In the genomic region with DNA sequence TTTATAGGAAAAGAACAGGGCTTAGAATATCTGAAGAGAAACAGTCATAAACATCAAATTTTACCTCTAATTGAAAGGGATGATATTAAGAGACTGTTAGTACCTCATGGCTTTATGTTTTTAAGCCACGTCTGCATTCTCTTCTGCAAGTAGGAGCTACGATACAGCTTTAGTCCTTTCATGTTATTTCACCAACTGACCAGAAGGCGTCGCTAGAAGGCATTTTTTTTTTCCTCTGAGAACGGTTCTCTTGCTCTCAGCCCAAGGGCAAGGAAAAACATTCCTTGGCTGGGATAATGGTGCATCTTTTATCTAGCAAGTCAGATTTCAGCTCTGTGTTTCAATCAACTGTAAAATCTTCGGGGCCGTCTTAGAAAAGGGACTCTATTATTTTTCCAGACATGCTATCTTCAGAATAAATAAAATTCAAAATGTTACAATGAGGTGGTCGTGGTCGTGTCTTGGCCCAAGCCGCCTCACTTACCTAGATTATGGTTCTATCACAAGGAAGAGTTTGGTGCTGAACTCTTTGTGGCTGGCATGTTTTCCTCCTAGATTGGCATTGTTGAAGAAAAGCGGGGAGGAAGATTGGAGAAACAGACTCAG, we compare ENCODE assay signal across 8 cellular contexts. TPM values are rescaled to one million over a fixed set of nuclear protein-coding genes. Genes with fewer than 3 reads are reported as not detected.
DNase-seq lines count a peak whose midpoint lies in the region; ATAC-seq, FAIRE-seq and TF ChIP-seq lines count a peak whose summit lies in the region.

No MANE protein-coding gene starts in this region.

- no peaks in the 10 kb centered on the region for H4K20me1 ChIP-seq in OCI-LY3 (ENCODE audit: insufficient read depth, low read length)

- H3K4me2 ChIP-seq in OCI-LY3 (ENCODE audit: low read length) = peak overlapping the region; percentile 63

- no peak overlapping the region for H3K9ac ChIP-seq in OCI-LY3 (ENCODE audit: low read length)

- FAIRE-seq in small intestine (lab: Jason Lieb, UNC) = no peak

- peak; percentile 55 for TF ChIP-seq CTCF in OCI-LY3 (IDR thresholded peaks at IDR 0.05; ENCODE audit: low read depth, low read length)

- H3K36me3 ChIP-seq in OCI-LY3 (replicated peaks; ENCODE audit: low read depth, low read length) = no peaks in the 10 kb centered on the region
- H3K36me3 ChIP-seq in iPS DF 6.9 (ENCODE audit: control insufficient read depth, insufficient read depth, low read length) = no peaks in the 10 kb centered on the region
- no peaks in the 10 kb centered on the region for H3K36me3 ChIP-seq in small intestine (ENCODE audit: control insufficient read depth in 2 of 2, insufficient read depth in 2 of 2, low read length in 2 of 2)

- H3K27ac ChIP-seq in OCI-LY3 (ENCODE audit: low read length) (no peak overlapping the region), iPS DF 6.9 (ENCODE audit: low read length) (no peak overlapping the region), small intestine (ENCODE audit: low read depth in 1 of 2, low read length in 1 of 2) (no peak overlapping the region)

- WGBS in iPS DF 6.9 (ENCODE audit: insufficient coverage, insufficient read length) = no CpG with 5 or more reads among the region's 11 CpGs
- 36 to 37% (median 37%) methylated on average over 11 of the region's 11 CpGs for WGBS in small intestine, 3 donors

- H2AFZ ChIP-seq in OCI-LY3 (ENCODE audit: low read depth, low read length) = no peak overlapping the region

- H3K79me2 ChIP-seq in OCI-LY3 (ENCODE audit: low read length) = no peaks in the 10 kb centered on the region

- no peak for ATAC-seq in HG03460 (IDR thresholded peaks at IDR 0.05; ENCODE audit: unreplicated experiment)

- DNase-seq in stimulated activated CD4-positive, alpha-beta T cell treated with anti-CD3 and anti-CD28 coated beads, Interleukin-15, amount 100 ng/mL, for 24 hours = peak; percentile 31
- DNase-seq in stimulated activated CD4-positive, alpha-beta T cell treated with anti-CD3 and anti-CD28 coated beads, Interleukin-12 subunit alpha, Interleukin-12 subunit beta, amount 100 ng/mL, for 4 hours = no peak
- peak; percentile 19 for DNase-seq in HuH-7.5 (ENCODE audit: low spot score)
- DNase-seq in astrocyte of the hippocampus (ENCODE audit: low read depth, low spot score) = peak; percentile 85
- peak; percentile 43 for DNase-seq in iPS DF 6.9 (ENCODE audit: low read depth, low spot score)
- DNase-seq in small intestine = peak; percentile 63

- H3K9me3 ChIP-seq in OCI-LY3 (ENCODE audit: insufficient read depth, low read length) = no peaks in the 10 kb centered on the region
- no peaks in the 10 kb centered on the region for H3K9me3 ChIP-seq in iPS DF 6.9 (ENCODE audit: control insufficient read depth, insufficient read depth, low read length)
- no peaks in the 10 kb centered on the region for H3K9me3 ChIP-seq in small intestine (ENCODE audit: control insufficient read depth, low read depth)

- peak overlapping the region; percentile 47 for H3K4me3 ChIP-seq in OCI-LY3 (ENCODE audit: low read length)
- H3K4me3 ChIP-seq in iPS DF 6.9 (ENCODE audit: low read length) = no peak overlapping the region
- H3K4me3 ChIP-seq in small intestine (ENCODE audit: low read depth in 1 of 2, low read length in 2 of 2) = no peak overlapping the region

- peaks cover 8% of the 10 kb centered on the region for H3K4me1 ChIP-seq in OCI-LY3 (ENCODE audit: low read length)
- H3K4me1 ChIP-seq in iPS DF 6.9 (ENCODE audit: control insufficient read depth, insufficient read depth, low read length) = no peaks in the 10 kb centered on the region
- no peaks in the 10 kb centered on the region for H3K4me1 ChIP-seq in small intestine (ENCODE audit: control insufficient read depth in 2 of 2, insufficient read depth in 1 of 2, low read depth in 1 of 2, low read length in 1 of 2)

- H3K27me3 ChIP-seq in OCI-LY3 (ENCODE audit: low read depth, low read length) = peaks cover 48% of the 10 kb centered on the region
- no peaks in the 10 kb centered on the region for H3K27me3 ChIP-seq in iPS DF 6.9 (ENCODE audit: control insufficient read depth, insufficient read depth, low read length)
- peaks cover 0 to 2% of the 10 kb centered on the region in 2 donors for H3K27me3 ChIP-seq in small intestine (ENCODE audit: control insufficient read depth in 2 of 2, insufficient read depth in 2 of 2, low read length in 2 of 2)

RNA-seq across cellular contexts. Expression of a gene that starts 41.6 kb away (rescaled TPM):
- polyA plus RNA-seq in small intestine = not detected
